Comparison of ENCODE assay signal across 1 cellular context in the genomic region with DNA sequence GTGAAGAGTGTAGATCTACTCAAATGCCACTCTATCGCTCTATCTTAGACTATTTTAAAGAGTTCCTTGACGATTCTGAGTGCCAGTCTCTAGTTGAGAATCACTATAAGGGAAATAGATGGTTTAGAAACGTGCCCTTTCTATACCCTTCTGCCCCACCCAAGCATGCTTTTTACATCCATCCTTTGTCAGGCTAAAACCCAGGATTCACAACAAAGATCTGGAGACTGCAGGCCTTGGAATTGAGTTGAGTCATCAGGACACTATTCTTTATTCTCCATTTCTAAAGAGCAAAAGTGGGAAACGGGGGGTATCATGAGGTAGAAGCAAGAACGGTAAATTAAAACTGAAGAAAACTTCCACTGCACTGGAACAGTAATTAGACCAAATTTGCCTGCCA.
TF ChIP-seq lines count a peak whose summit lies in the region.

No MANE protein-coding gene starts in this region.

TF ChIP-seq in WTC11, 78 proteins besides CTCF, POLR2A, EP300 and RAD21:
- TF ChIP-seq, protein P1, sequence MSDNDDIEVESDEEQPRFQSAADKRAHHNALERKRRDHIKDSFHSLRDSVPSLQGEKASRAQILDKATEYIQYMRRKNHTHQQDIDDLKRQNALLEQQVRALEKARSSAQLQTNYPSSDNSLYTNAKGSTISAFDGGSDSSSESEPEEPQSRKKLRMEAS (CRISPR knock-in tag; IDR thresholded peaks at IDR 0.05): no peak
- no peak for TF ChIP-seq GTF2I (CRISPR knock-in tag; conservative IDR thresholded peaks at IDR 0.05)
- TF ChIP-seq, protein P2, sequence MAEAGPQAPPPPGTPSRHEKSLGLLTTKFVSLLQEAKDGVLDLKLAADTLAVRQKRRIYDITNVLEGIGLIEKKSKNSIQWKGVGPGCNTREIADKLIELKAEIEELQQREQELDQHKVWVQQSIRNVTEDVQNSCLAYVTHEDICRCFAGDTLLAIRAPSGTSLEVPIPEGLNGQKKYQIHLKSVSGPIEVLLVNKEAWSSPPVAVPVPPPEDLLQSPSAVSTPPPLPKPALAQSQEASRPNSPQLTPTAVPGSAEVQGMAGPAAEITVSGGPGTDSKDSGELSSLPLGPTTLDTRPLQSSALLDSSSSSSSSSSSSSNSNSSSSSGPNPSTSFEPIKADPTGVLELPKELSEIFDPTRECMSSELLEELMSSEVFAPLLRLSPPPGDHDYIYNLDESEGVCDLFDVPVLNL (CRISPR knock-in tag; IDR thresholded peaks at IDR 0.05; ENCODE audit: borderline replicate concordance, low read depth): no peak
- no peak for TF ChIP-seq RELA (CRISPR knock-in tag; IDR thresholded peaks at IDR 0.05; ENCODE audit: borderline replicate concordance)
- TF ChIP-seq, protein P3, sequence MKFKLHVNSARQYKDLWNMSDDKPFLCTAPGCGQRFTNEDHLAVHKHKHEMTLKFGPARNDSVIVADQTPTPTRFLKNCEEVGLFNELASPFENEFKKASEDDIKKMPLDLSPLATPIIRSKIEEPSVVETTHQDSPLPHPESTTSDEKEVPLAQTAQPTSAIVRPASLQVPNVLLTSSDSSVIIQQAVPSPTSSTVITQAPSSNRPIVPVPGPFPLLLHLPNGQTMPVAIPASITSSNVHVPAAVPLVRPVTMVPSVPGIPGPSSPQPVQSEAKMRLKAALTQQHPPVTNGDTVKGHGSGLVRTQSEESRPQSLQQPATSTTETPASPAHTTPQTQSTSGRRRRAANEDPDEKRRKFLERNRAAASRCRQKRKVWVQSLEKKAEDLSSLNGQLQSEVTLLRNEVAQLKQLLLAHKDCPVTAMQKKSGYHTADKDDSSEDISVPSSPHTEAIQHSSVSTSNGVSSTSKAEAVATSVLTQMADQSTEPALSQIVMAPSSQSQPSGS (CRISPR knock-in tag; IDR thresholded peaks at IDR 0.05; ENCODE audit: borderline replicate concordance, low read depth): no peak
- no peak for TF ChIP-seq ZNF232 (CRISPR knock-in tag; IDR thresholded peaks at IDR 0.05)
- TF ChIP-seq, protein P4, sequence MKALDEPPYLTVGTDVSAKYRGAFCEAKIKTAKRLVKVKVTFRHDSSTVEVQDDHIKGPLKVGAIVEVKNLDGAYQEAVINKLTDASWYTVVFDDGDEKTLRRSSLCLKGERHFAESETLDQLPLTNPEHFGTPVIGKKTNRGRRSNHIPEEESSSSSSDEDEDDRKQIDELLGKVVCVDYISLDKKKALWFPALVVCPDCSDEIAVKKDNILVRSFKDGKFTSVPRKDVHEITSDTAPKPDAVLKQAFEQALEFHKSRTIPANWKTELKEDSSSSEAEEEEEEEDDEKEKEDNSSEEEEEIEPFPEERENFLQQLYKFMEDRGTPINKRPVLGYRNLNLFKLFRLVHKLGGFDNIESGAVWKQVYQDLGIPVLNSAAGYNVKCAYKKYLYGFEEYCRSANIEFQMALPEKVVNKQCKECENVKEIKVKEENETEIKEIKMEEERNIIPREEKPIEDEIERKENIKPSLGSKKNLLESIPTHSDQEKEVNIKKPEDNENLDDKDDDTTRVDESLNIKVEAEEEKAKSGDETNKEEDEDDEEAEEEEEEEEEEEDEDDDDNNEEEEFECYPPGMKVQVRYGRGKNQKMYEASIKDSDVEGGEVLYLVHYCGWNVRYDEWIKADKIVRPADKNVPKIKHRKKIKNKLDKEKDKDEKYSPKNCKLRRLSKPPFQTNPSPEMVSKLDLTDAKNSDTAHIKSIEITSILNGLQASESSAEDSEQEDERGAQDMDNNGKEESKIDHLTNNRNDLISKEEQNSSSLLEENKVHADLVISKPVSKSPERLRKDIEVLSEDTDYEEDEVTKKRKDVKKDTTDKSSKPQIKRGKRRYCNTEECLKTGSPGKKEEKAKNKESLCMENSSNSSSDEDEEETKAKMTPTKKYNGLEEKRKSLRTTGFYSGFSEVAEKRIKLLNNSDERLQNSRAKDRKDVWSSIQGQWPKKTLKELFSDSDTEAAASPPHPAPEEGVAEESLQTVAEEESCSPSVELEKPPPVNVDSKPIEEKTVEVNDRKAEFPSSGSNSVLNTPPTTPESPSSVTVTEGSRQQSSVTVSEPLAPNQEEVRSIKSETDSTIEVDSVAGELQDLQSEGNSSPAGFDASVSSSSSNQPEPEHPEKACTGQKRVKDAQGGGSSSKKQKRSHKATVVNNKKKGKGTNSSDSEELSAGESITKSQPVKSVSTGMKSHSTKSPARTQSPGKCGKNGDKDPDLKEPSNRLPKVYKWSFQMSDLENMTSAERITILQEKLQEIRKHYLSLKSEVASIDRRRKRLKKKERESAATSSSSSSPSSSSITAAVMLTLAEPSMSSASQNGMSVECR (CRISPR knock-in tag; IDR thresholded peaks at IDR 0.05; ENCODE audit: borderline replicate concordance): no peak
- TF ChIP-seq, protein P5, sequence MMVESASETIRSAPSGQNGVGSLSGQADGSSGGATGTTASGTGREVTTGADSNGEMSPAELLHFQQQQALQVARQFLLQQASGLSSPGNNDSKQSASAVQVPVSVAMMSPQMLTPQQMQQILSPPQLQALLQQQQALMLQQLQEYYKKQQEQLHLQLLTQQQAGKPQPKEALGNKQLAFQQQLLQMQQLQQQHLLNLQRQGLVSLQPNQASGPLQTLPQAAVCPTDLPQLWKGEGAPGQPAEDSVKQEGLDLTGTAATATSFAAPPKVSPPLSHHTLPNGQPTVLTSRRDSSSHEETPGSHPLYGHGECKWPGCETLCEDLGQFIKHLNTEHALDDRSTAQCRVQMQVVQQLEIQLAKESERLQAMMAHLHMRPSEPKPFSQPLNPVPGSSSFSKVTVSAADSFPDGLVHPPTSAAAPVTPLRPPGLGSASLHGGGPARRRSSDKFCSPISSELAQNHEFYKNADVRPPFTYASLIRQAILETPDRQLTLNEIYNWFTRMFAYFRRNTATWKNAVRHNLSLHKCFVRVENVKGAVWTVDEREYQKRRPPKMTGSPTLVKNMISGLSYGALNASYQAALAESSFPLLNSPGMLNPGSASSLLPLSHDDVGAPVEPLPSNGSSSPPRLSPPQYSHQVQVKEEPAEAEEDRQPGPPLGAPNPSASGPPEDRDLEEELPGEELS (CRISPR knock-in tag; IDR thresholded peaks at IDR 0.05): no peak
- TF ChIP-seq, protein P6, sequence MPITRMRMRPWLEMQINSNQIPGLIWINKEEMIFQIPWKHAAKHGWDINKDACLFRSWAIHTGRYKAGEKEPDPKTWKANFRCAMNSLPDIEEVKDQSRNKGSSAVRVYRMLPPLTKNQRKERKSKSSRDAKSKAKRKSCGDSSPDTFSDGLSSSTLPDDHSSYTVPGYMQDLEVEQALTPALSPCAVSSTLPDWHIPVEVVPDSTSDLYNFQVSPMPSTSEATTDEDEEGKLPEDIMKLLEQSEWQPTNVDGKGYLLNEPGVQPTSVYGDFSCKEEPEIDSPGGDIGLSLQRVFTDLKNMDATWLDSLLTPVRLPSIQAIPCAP (CRISPR knock-in tag; IDR thresholded peaks at IDR 0.05): no peak
- TF ChIP-seq, protein P7, sequence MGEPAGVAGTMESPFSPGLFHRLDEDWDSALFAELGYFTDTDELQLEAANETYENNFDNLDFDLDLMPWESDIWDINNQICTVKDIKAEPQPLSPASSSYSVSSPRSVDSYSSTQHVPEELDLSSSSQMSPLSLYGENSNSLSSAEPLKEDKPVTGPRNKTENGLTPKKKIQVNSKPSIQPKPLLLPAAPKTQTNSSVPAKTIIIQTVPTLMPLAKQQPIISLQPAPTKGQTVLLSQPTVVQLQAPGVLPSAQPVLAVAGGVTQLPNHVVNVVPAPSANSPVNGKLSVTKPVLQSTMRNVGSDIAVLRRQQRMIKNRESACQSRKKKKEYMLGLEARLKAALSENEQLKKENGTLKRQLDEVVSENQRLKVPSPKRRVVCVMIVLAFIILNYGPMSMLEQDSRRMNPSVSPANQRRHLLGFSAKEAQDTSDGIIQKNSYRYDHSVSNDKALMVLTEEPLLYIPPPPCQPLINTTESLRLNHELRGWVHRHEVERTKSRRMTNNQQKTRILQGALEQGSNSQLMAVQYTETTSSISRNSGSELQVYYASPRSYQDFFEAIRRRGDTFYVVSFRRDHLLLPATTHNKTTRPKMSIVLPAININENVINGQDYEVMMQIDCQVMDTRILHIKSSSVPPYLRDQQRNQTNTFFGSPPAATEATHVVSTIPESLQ (CRISPR knock-in tag; IDR thresholded peaks at IDR 0.05): no peak
- TF ChIP-seq ZNF416 (CRISPR knock-in tag; IDR thresholded peaks at IDR 0.05): no peak
- TF ChIP-seq, protein P8, sequence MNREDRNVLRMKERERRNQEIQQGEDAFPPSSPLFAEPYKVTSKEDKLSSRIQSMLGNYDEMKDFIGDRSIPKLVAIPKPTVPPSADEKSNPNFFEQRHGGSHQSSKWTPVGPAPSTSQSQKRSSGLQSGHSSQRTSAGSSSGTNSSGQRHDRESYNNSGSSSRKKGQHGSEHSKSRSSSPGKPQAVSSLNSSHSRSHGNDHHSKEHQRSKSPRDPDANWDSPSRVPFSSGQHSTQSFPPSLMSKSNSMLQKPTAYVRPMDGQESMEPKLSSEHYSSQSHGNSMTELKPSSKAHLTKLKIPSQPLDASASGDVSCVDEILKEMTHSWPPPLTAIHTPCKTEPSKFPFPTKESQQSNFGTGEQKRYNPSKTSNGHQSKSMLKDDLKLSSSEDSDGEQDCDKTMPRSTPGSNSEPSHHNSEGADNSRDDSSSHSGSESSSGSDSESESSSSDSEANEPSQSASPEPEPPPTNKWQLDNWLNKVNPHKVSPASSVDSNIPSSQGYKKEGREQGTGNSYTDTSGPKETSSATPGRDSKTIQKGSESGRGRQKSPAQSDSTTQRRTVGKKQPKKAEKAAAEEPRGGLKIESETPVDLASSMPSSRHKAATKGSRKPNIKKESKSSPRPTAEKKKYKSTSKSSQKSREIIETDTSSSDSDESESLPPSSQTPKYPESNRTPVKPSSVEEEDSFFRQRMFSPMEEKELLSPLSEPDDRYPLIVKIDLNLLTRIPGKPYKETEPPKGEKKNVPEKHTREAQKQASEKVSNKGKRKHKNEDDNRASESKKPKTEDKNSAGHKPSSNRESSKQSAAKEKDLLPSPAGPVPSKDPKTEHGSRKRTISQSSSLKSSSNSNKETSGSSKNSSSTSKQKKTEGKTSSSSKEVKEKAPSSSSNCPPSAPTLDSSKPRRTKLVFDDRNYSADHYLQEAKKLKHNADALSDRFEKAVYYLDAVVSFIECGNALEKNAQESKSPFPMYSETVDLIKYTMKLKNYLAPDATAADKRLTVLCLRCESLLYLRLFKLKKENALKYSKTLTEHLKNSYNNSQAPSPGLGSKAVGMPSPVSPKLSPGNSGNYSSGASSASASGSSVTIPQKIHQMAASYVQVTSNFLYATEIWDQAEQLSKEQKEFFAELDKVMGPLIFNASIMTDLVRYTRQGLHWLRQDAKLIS (CRISPR knock-in tag; IDR thresholded peaks at IDR 0.05; ENCODE audit: borderline replicate concordance): no peak
- no peak for TF ChIP-seq NR1H2 (CRISPR knock-in tag; IDR thresholded peaks at IDR 0.05)
- TF ChIP-seq ZNF671 (CRISPR knock-in tag; IDR thresholded peaks at IDR 0.05): no peak
- TF ChIP-seq ESRRA (CRISPR knock-in tag; IDR thresholded peaks at IDR 0.05; ENCODE audit: borderline replicate concordance): no peak
- no peak for TF ChIP-seq TEAD1 (CRISPR knock-in tag; IDR thresholded peaks at IDR 0.05)
- TF ChIP-seq, protein P9, sequence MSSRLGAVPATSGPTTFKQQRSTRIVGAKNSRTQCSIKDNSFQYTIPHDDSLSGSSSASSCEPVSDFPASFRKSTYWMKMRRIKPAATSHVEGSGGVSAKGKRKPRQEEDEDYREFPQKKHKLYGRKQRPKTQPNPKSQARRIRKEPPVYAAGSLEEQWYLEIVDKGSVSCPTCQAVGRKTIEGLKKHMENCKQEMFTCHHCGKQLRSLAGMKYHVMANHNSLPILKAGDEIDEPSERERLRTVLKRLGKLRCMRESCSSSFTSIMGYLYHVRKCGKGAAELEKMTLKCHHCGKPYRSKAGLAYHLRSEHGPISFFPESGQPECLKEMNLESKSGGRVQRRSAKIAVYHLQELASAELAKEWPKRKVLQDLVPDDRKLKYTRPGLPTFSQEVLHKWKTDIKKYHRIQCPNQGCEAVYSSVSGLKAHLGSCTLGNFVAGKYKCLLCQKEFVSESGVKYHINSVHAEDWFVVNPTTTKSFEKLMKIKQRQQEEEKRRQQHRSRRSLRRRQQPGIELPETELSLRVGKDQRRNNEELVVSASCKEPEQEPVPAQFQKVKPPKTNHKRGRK (CRISPR knock-in tag; IDR thresholded peaks at IDR 0.05; ENCODE audit: borderline replicate concordance): no peak
- no peak for TF ChIP-seq IRF2 (CRISPR knock-in tag; IDR thresholded peaks at IDR 0.05; ENCODE audit: borderline replicate concordance, low read depth)
- no peak for TF ChIP-seq JUN (CRISPR knock-in tag; IDR thresholded peaks at IDR 0.05)
TF ChIP-seq in WTC11: peak in this region for 0.
